ENCODE assay signal across 1 cellular context in genomic region chr2:151009437-151010175, GRCh38.
TF ChIP-seq lines count a peak whose summit lies in the region.

No MANE protein-coding gene starts in this region.

TF ChIP-seq in H1, 55 proteins besides CTCF, POLR2A, EP300 and RAD21:
- TF ChIP-seq POU5F1 (IDR thresholded peaks at IDR 0.05; ENCODE audit: low read depth, low read length), result no peak
- TF ChIP-seq ATF2 (IDR thresholded peaks at IDR 0.05; ENCODE audit: low read length), result no peak
- no peak for TF ChIP-seq NRF1 (IDR thresholded peaks at IDR 0.05; ENCODE audit: low read depth, low read length)
- TF ChIP-seq KDM5A (IDR thresholded peaks at IDR 0.05; ENCODE audit: low read length), result no peak
- TF ChIP-seq RNF2 (IDR thresholded peaks at IDR 0.05; ENCODE audit: borderline replicate concordance, low read depth, low read length, missing control alignments, poor library complexity, severe bottlenecking), result no peak
- TF ChIP-seq MAX (IDR thresholded peaks at IDR 0.05), result no peak
- no peak for TF ChIP-seq FOSL1 (IDR thresholded peaks at IDR 0.05; ENCODE audit: insufficient read depth, low read depth, low read length)
- no peak for TF ChIP-seq TEAD4 (IDR thresholded peaks at IDR 0.05; ENCODE audit: low read depth, low read length)
- no peak for TF ChIP-seq PHF8 (conservative IDR thresholded peaks at IDR 0.05; ENCODE audit: low read depth, low read length)
